Comparison of ENCODE assay signal across 16 cellular contexts in the genomic region with DNA sequence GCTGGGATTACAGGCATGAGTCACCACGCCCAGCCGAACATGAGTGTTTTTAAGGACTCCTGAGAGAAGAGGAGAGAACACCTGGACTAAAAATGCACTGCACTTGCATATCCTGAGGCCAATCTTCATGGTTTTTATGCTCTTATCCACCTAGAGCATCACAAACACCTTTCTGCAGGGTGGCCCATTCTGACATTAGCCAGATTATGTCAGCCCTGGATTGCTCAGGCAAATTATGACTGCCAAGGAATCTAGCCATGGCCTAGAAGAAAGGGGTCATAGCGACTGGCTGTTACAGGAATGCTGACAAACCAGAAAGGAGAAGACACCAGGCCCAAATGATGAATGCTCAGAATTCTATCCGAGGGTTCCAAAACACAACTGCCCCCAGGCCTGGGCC. TPM values are rescaled to one million over a fixed set of nuclear protein-coding genes. Genes with fewer than 3 reads are reported as not detected.
DNase-seq lines count a peak whose midpoint lies in the region; ATAC-seq, FAIRE-seq and TF ChIP-seq lines count a peak whose summit lies in the region.
"Had no signal": no experiment of that assay in that cellular context is flagged by ENCODE, and none has a peak within 500 bp of the region (broad histone marks: within the 10 kb centered on the region; RNA-seq: fewer than 3 reads in every experiment).

No MANE protein-coding gene starts in this region.

- POLR2A ChIA-PET in HEK293 (lab: Yijun Ruan, JAX) (no interaction called here), H1 (lab: Charles Lee; ENCODE audit: partially characterized antibody) (no interaction called here)

- H3K4ac ChIP-seq in H1 (replicated peaks; ENCODE audit: insufficient read length, low read depth, low read length): peak overlapping the region; percentile 71

- ATAC-seq in upper lobe of right lung: no peak
- ATAC-seq: CD8-positive, alpha-beta T cell; GM12878 had no signal

- H3K4me2 ChIP-seq in H1 (ENCODE audit: insufficient read depth in 1 of 2, low read depth in 2 of 2, low read length in 2 of 2) (no peak overlapping the region), keratinocyte (ENCODE audit: control insufficient read depth, extremely low read depth, insufficient read depth, low read depth, low read length) (no peak overlapping the region)
- H3K4me2 ChIP-seq: BLaER1 treated with 17β-estradiol and CSF1 and Interleukin-3, amounts not matched to agents 10 nM and 100 nM had no signal

- CTCF ChIA-PET in HEK293 (lab: Yijun Ruan, JAX): no interaction called here
- CTCF ChIA-PET in H1 (lab: Charles Lee; ENCODE audit: partially characterized antibody): no interaction called here

- H3K56ac ChIP-seq in H1 (replicated peaks; ENCODE audit: insufficient read length, low read depth, low read length): no peak overlapping the region

- H3K23ac ChIP-seq in H1 (ENCODE audit: insufficient read length): no peak overlapping the region

- no peak overlapping the region for H2BK12ac ChIP-seq in H1 (ENCODE audit: low read depth, low read length)

- H2BK15ac ChIP-seq in H1 (ENCODE audit: low read length): no peak overlapping the region

- H3K79me2 ChIP-seq in H1 (ENCODE audit: control insufficient read depth in 1 of 2, insufficient read depth in 2 of 2, low read length in 2 of 2): no peaks in the 10 kb centered on the region
- no peaks in the 10 kb centered on the region for H3K79me2 ChIP-seq in keratinocyte (ENCODE audit: control insufficient read depth, insufficient read depth, low read length)

- no peak overlapping the region for H3K14ac ChIP-seq in H1 (ENCODE audit: insufficient read length)

- H3K23me2 ChIP-seq in H1 (ENCODE audit: low read depth, low read length): no peaks in the 10 kb centered on the region

- no peak for TF ChIP-seq EP300 in H1 (IDR thresholded peaks at IDR 0.05; ENCODE audit: borderline replicate concordance in 1 of 2, low read depth in 2 of 2, low read length in 2 of 2)

- no peak for TF ChIP-seq RAD21 in H1 (IDR thresholded peaks at IDR 0.05 in 1 of 2, conservative IDR thresholded peaks at IDR 0.05 in 1 of 2; ENCODE audit: low read depth in 2 of 2, low read length in 2 of 2)

- H3K4me3 ChIP-seq in HEK293 (ENCODE audit: low read depth, low read length): no peak overlapping the region
- no peak overlapping the region for H3K4me3 ChIP-seq in H1 (ENCODE audit: extremely low read depth in 1 of 4, insufficient read depth in 2 of 4, low read depth in 3 of 4, low read length in 4 of 4)
- no peak overlapping the region for H3K4me3 ChIP-seq in keratinocyte (ENCODE audit: control insufficient read depth in 2 of 3, extremely low read depth in 1 of 3, insufficient read depth in 2 of 3, low read depth in 1 of 3, low read length in 3 of 3)
- no peak overlapping the region for H3K4me3 ChIP-seq in spleen
- no peak overlapping the region for H3K4me3 ChIP-seq in upper lobe of right lung
- H3K4me3 ChIP-seq: BLaER1 treated with 17β-estradiol and CSF1 and Interleukin-3, amounts not matched to agents 10 nM and 100 nM; GM12878; HAP-1 had no signal

- no peak overlapping the region for H2BK5ac ChIP-seq in H1 (ENCODE audit: low read depth, low read length)

- no peak overlapping the region for H3K18ac ChIP-seq in H1 (ENCODE audit: extremely low read depth, low read length)

- H3K9ac ChIP-seq in H1 (replicated peaks in 1 of 4; ENCODE audit: extremely low read depth in 1 of 4, low read depth in 3 of 4, low read length in 3 of 4) (no peak overlapping the region), keratinocyte (ENCODE audit: control insufficient read depth, extremely low read depth, insufficient read depth, low read length) (no peak overlapping the region)
- H3K9ac ChIP-seq: BLaER1 treated with 17β-estradiol and CSF1 and Interleukin-3, amounts not matched to agents 10 nM and 100 nM had no signal

- H2BK20ac ChIP-seq in H1 (ENCODE audit: low read length): no peak overlapping the region

- no peaks in the 10 kb centered on the region for H3K4me1 ChIP-seq in HEK293 (ENCODE audit: control insufficient read depth, insufficient read depth, low read length)
- H3K4me1 ChIP-seq in H1 (replicated peaks in 1 of 4; ENCODE audit: control insufficient read depth in 3 of 4, insufficient read depth in 4 of 4, low read length in 3 of 4): peaks cover 0 to 15% (median 1%) of the 10 kb centered on the region in 4 experiments; a peak in 5 of 7 replicates
- H3K4me1 ChIP-seq in keratinocyte (ENCODE audit: control insufficient read depth, extremely low read depth, insufficient read depth, low read length): no peaks in the 10 kb centered on the region
- peaks cover 0 to 21% (median 0%) of the 10 kb centered on the region in 6 donors for H3K4me1 ChIP-seq in spleen
- H3K4me1 ChIP-seq in upper lobe of right lung: no peaks in the 10 kb centered on the region
- H3K4me1 ChIP-seq: HAP-1 had no signal

- H4K91ac ChIP-seq in H1 (replicated peaks; ENCODE audit: insufficient read length, low read length): no peak overlapping the region

- dilution Hi-C loops in keratinocyte (cut with MboI; ENCODE audit: extremely low pct_ligation_motif_present, low sequenced_read_pairs): no loop called here

- no peaks in the 10 kb centered on the region for H3K9me1 ChIP-seq in keratinocyte (ENCODE audit: control insufficient read depth, extremely low read depth, insufficient read depth, low read length)

- H4K20me1 ChIP-seq in H1 (replicated peaks in 1 of 2; ENCODE audit: control insufficient read depth in 1 of 2, insufficient read depth in 2 of 2, low read length in 2 of 2) (no peaks in the 10 kb centered on the region), keratinocyte (ENCODE audit: control insufficient read depth, extremely low read depth, insufficient read depth, low read length) (no peaks in the 10 kb centered on the region)
- H4K20me1 ChIP-seq: BLaER1 treated with 17β-estradiol and CSF1 and Interleukin-3, amounts not matched to agents 10 nM and 100 nM had no signal

- TF ChIP-seq CTCF in HEK293 (tag by site-specific recombination; IDR thresholded peaks at IDR 0.05) (no peak), H1 (IDR thresholded peaks at IDR 0.05; ENCODE audit: control extremely low read depth in 1 of 3, insufficient read depth in 1 of 3, low read depth in 1 of 3, low read length in 3 of 3) (no peak), keratinocyte (optimal IDR thresholded peaks at IDR 0.05 in 1 of 3, IDR thresholded peaks at IDR 0.05 in 1 of 3, conservative IDR thresholded peaks at IDR 0.05 in 1 of 3; ENCODE audit: extremely low read depth in 1 of 3, insufficient read depth in 2 of 3, low read length in 3 of 3) (no peak), spleen (IDR thresholded peaks at IDR 0.05 in 8 of 11, conservative IDR thresholded peaks at IDR 0.05 in 3 of 11) (no peak), upper lobe of right lung (IDR thresholded peaks at IDR 0.05) (no peak)

- H4K5ac ChIP-seq in H1 (ENCODE audit: insufficient read length, low read depth, low read length): no peak overlapping the region

- no peak overlapping the region for H2BK120ac ChIP-seq in H1 (replicated peaks; ENCODE audit: low read depth, low read length)

- intact Hi-C loops in spleen (cut with DNase I; ENCODE audit: low total_unique reads): no loop called here
- intact Hi-C loops in upper lobe of right lung (cut with DNase I): no loop called here

- H3K27ac ChIP-seq in HEK293 (ENCODE audit: extremely low read depth, low read depth, low read length): no peak overlapping the region
- H3K27ac ChIP-seq in H1 (ENCODE audit: low read depth, low read length): no peak overlapping the region
- no peak overlapping the region for H3K27ac ChIP-seq in keratinocyte (ENCODE audit: control insufficient read depth, insufficient read depth, low read length)
- H3K27ac ChIP-seq in spleen: no peak overlapping the region
- no peak overlapping the region for H3K27ac ChIP-seq in upper lobe of right lung
- H3K27ac ChIP-seq: BLaER1 treated with 17β-estradiol and CSF1 and Interleukin-3, amounts not matched to agents 10 nM and 100 nM had no signal

- H3K27me3 ChIP-seq in H1 (replicated peaks in 1 of 4; ENCODE audit: control insufficient read depth in 3 of 4, extremely low read depth in 1 of 4, insufficient read depth in 3 of 4, low read length in 3 of 4) (no peaks in the 10 kb centered on the region), keratinocyte (ENCODE audit: control insufficient read depth, extremely low read depth, insufficient read depth, low read length) (no peaks in the 10 kb centered on the region), spleen (replicated peaks in 1 of 7) (no peaks in the 10 kb centered on the region), upper lobe of right lung (no peaks in the 10 kb centered on the region)
- H3K27me3 ChIP-seq: BLaER1 treated with 17β-estradiol and CSF1 and Interleukin-3, amounts not matched to agents 10 nM and 100 nM had no signal

- no peaks in the 10 kb centered on the region for H3K36me3 ChIP-seq in HEK293 (ENCODE audit: control insufficient read depth in 2 of 2, insufficient read depth in 1 of 2, low read length in 2 of 2)
- H3K36me3 ChIP-seq in H1 (ENCODE audit: control insufficient read depth in 2 of 4, insufficient read depth in 4 of 4, low read length in 3 of 4): no peaks in the 10 kb centered on the region
- H3K36me3 ChIP-seq in keratinocyte (ENCODE audit: control insufficient read depth in 2 of 2, extremely low read depth in 1 of 2, insufficient read depth in 2 of 2, low read length in 2 of 2): no peaks in the 10 kb centered on the region
- no peaks in the 10 kb centered on the region for H3K36me3 ChIP-seq in spleen
- no peaks in the 10 kb centered on the region for H3K36me3 ChIP-seq in upper lobe of right lung
- H3K36me3 ChIP-seq: BLaER1 treated with 17β-estradiol and CSF1 and Interleukin-3, amounts not matched to agents 10 nM and 100 nM; HAP-1 had no signal

- H2AFZ ChIP-seq in H1 (ENCODE audit: low read length): no peak overlapping the region
- no peak overlapping the region for H2AFZ ChIP-seq in keratinocyte (ENCODE audit: control insufficient read depth, low read length)

- H4K8ac ChIP-seq in H1 (ENCODE audit: extremely low read depth, insufficient read depth, low read length): no peak overlapping the region

- no peak for TF ChIP-seq POLR2A in H1 (IDR thresholded peaks at IDR 0.05; ENCODE audit: control extremely low read depth in 1 of 2, low read depth in 2 of 2, low read length in 2 of 2)
- TF ChIP-seq POLR2A in spleen (IDR thresholded peaks at IDR 0.05): no peak

- H2AK5ac ChIP-seq in H1 (ENCODE audit: low read depth, low read length): no peak overlapping the region

- WGBS in H1 (ENCODE audit: extremely low coverage in 1 of 2, insufficient coverage in 1 of 2, insufficient read length in 1 of 2, insufficient replicate concordance in 2 of 2, low coverage in 1 of 2, low lambda C conversion rate in 2 of 2, missing lambda C conversion rate in 1 of 2), 2 experiments: 72% methylated on average over 3 of the region's 4 CpGs; no CpG with 5 or more reads in 1 of the 2 experiments
- 64 to 88% (median 73%) methylated on average over 4 of the region's 4 CpGs for WGBS in spleen, 5 donors

- H3K9me3 ChIP-seq in HEK293 (ENCODE audit: control insufficient read depth, insufficient read depth, low read depth, low read length) (no peaks in the 10 kb centered on the region), H1 (ENCODE audit: insufficient read depth in 2 of 2, low read depth in 1 of 2, low read length in 1 of 2) (peaks cover 0 to 4% of the 10 kb centered on the region in 2 experiments; a peak in 1 of 4 replicates), keratinocyte (ENCODE audit: control insufficient read depth, low read depth, low read length) (no peaks in the 10 kb centered on the region), spleen (peaks cover 0 to 4% (median 0%) of the 10 kb centered on the region in 8 donors), upper lobe of right lung (no peaks in the 10 kb centered on the region)
- H3K9me3 ChIP-seq: BLaER1 treated with 17β-estradiol and CSF1 and Interleukin-3, amounts not matched to agents 10 nM and 100 nM; HAP-1 had no signal

- DNase-seq in H1 (ENCODE audit: low read depth in 1 of 2, low spot score in 2 of 2) (no peak), keratinocyte (ENCODE audit: low read depth, low spot score) (peak; percentile 28), spleen (no peak), upper lobe of right lung (no peak), cerebellum (ENCODE audit: low spot score) (no peak)
- DNase-seq: Calu3; CD8-positive, alpha-beta T cell; DMS79 treated with DMSO at 0.1 percent for 48 hours; HFFc6; IMR-90 had no signal

- H3K79me1 ChIP-seq in H1 (ENCODE audit: low read depth, low read length): no peaks in the 10 kb centered on the region

- FAIRE-seq in H1 (lab: Jason Lieb, UNC): no peak
- no peak for FAIRE-seq in keratinocyte (lab: Jason Lieb, UNC)
- FAIRE-seq: GM12878, GM19239, HTR-8/SVneo had no signal

RNA-seq across cellular contexts. Expression of a gene that starts 40.9 kb away (rescaled TPM):
- 43.4 and 46.0 TPM in 2 replicates for total RNA-seq in H1 (2021; fragmentation: NEBNext Ultra II Directional; extraction: Animal tissue kit (Norgen Biotek cat#: 25700))
- polyA plus RNA-seq in H1 (2011; rRNA removed) (26.8 and 36.2 TPM in 2 replicates), keratinocyte (12.9 to 17.5 TPM (median 16.5 TPM) in 3 replicates), spleen (10 to 100 TPM; 18.7 to 27.8 (median 18.8) TPM)
- polyA plus RNA-seq in H1 (2011; cell fraction: cytosol; rRNA removed): 28.7 TPM
- polyA plus RNA-seq in H1 (2011; cell fraction: nucleus; rRNA removed): 69.0 TPM
- 34.4 to 51.7 TPM (median 38.0 TPM) in 4 replicates for polyA plus RNA-seq in H1 (2012, experiment 1 of 2)
- polyA plus RNA-seq in H1 (2012, experiment 2 of 2): 2.4 TPM
- 15.3 TPM for polyA plus RNA-seq in H1 (2013, experiment 1 of 2)
- polyA plus RNA-seq in H1 (2013, experiment 2 of 2): 12.6 TPM
- 65.5 and 98.2 TPM in 2 replicates for polyA minus RNA-seq in H1 (2011; rRNA and poly(A)+ RNA removed)
- 56.9 TPM for polyA minus RNA-seq in H1 (2011; cell fraction: cytosol; rRNA and poly(A)+ RNA removed)
- 87.7 TPM for polyA minus RNA-seq in H1 (2011; cell fraction: nucleus; rRNA and poly(A)+ RNA removed)
- 16.6 TPM for polyA plus RNA-seq in keratinocyte (2011; ENCODE audit: low read depth)
- polyA plus RNA-seq in keratinocyte (2011; cell fraction: cytosol; rRNA removed): 10.2 and 12.4 TPM in 2 replicates
- 68.5 and 80.7 TPM in 2 replicates for polyA plus RNA-seq in keratinocyte (2011; cell fraction: nucleus; rRNA removed)
- 15.2 and 17.9 TPM in 2 replicates for polyA plus RNA-seq in keratinocyte (2012; ENCODE audit: low replicate concordance)
- 57.3 to 86.6 TPM (median 63.4 TPM) in 3 replicates for polyA minus RNA-seq in keratinocyte
- polyA minus RNA-seq in keratinocyte (2011; cell fraction: cytosol; rRNA and poly(A)+ RNA removed): 22.8 TPM
- polyA minus RNA-seq in keratinocyte (2011; cell fraction: nucleus; rRNA and poly(A)+ RNA removed): 110 and 179 TPM in 2 replicates
- total RNA-seq in spleen (100 to 1,000 TPM; 157 to 203 (median 178) TPM), upper lobe of right lung (98.5 TPM), cerebellum (220 TPM)
